ENCODE assay signal across 18 cellular contexts in genomic region chr7:106582365-106582764, GRCh38.
DNase-seq lines count a peak whose midpoint lies in the region; ATAC-seq and TF ChIP-seq lines count a peak whose summit lies in the region.
"Had no signal": no experiment of that assay in that cellular context is flagged by ENCODE, and none has a peak within 500 bp of the region (broad histone marks: within the 10 kb centered on the region; RNA-seq: fewer than 3 reads in every experiment).

No MANE protein-coding gene starts in this region.

- no peaks in the 10 kb centered on the region for H4K20me1 ChIP-seq in GM23338 (replicated peaks; ENCODE audit: insufficient read depth)
- H4K20me1 ChIP-seq: BLaER1 had no signal

- no peak overlapping the region for H3K27ac Mint-ChIP-seq in GM23338
- no peak overlapping the region for H3K27ac Mint-ChIP-seq in HFFc6
- H3K27ac Mint-ChIP-seq in endodermal cell: no peak overlapping the region
- H3K27ac Mint-ChIP-seq: B cell; CD4-positive, CD25-positive, alpha-beta regulatory T cell; CD8-positive, alpha-beta T cell had no signal

- H2BK120ac ChIP-seq in trophoblast cell (ENCODE audit: insufficient read depth, low read length, poor library complexity): no peak overlapping the region

- H3K36me3 Mint-ChIP-seq in GM23338 (ENCODE audit: low read depth): no peaks in the 10 kb centered on the region
- H3K36me3 Mint-ChIP-seq in HFFc6 (ENCODE audit: low read depth): peaks cover 6% of the 10 kb centered on the region
- no peaks in the 10 kb centered on the region for H3K36me3 Mint-ChIP-seq in endodermal cell (ENCODE audit: low read depth)
- H3K36me3 Mint-ChIP-seq: CD4-positive, CD25-positive, alpha-beta regulatory T cell; CD8-positive, alpha-beta T cell had no signal

- no peaks in the 10 kb centered on the region; the same call in 1 of the 2 replicates for H3K9me2 ChIP-seq in GM23338 (ENCODE audit: insufficient read depth)

- no peak overlapping the region for H2AK5ac ChIP-seq in trophoblast cell (ENCODE audit: low read length)

- no peak overlapping the region for H2BK5ac ChIP-seq in trophoblast cell (ENCODE audit: low read depth, low read length, poor library complexity)

- no peaks in the 10 kb centered on the region for H3F3A ChIP-seq in GM23338 (replicated peaks; ENCODE audit: low read depth)

- H2BK12ac ChIP-seq in trophoblast cell (ENCODE audit: low read length): peak overlapping the region; percentile 27

- H3K23ac ChIP-seq in trophoblast cell (ENCODE audit: low read length): no peak overlapping the region

- TF ChIP-seq CTCF in GM23338 (conservative IDR thresholded peaks at IDR 0.05; ENCODE audit: low read depth in 2 of 2): no peak
- peak; percentile 20; the same call in 1 of the 2 replicates for TF ChIP-seq CTCF in HFFc6 (IDR thresholded peaks at IDR 0.05)
- TF ChIP-seq CTCF in endodermal cell (conservative IDR thresholded peaks at IDR 0.05): peak; percentile 36

- H3K4me1 Mint-ChIP-seq in GM23338: no peaks in the 10 kb centered on the region
- peaks cover 32% of the 10 kb centered on the region for H3K4me1 Mint-ChIP-seq in HFFc6 (ENCODE audit: low read depth)
- peaks cover 4% of the 10 kb centered on the region for H3K4me1 Mint-ChIP-seq in endodermal cell
- H3K4me1 Mint-ChIP-seq: B cell; CD4-positive, CD25-positive, alpha-beta regulatory T cell had no signal

- H4K91ac ChIP-seq in trophoblast cell (ENCODE audit: low read depth, low read length): no peak overlapping the region

- H3K4me3 ChIP-seq in GM23338 (no peak overlapping the region), endodermal cell (ENCODE audit: low read length) (no peak overlapping the region), trophoblast cell (ENCODE audit: low read depth, low read length) (no peak overlapping the region)
- H3K4me3 ChIP-seq: BLaER1, GM23248 had no signal

- H3K9me3 ChIP-seq in endodermal cell (ENCODE audit: control insufficient read depth, low read length) (no peaks in the 10 kb centered on the region), trophoblast cell (ENCODE audit: insufficient read depth, low read depth, low read length) (peaks cover 1% of the 10 kb centered on the region)
- H3K9me3 ChIP-seq: BLaER1, Caco-2 had no signal

- H3K27me3 Mint-ChIP-seq in GM23338 (ENCODE audit: insufficient read depth, low read depth, poor library complexity) (peaks cover 2% of the 10 kb centered on the region), HFFc6 (ENCODE audit: insufficient read depth) (no peaks in the 10 kb centered on the region; the same call in 1 of the 2 replicates), endodermal cell (ENCODE audit: insufficient read depth) (no peaks in the 10 kb centered on the region)
- H3K27me3 Mint-ChIP-seq: B cell had no signal

- peak; percentile 15 for DNase-seq in GM23338 (ENCODE audit: low spot score)
- no peak for DNase-seq in HFFc6
- no peak for DNase-seq in endodermal cell
- DNase-seq in trophoblast cell: no peak
- no peak for DNase-seq in DMS53 treated with DMSO at 0.1 percent for 48 hours (lab: John Stamatoyannopoulos, UW; ENCODE audit: unreplicated experiment)
- DNase-seq in NCI-H748 treated with DMSO at 0.1 percent for 48 hours (lab: John Stamatoyannopoulos, UW): no peak
- DNase-seq: Caco-2; CD4-positive, CD25-positive, alpha-beta regulatory T cell; CD8-positive, alpha-beta T cell; DMS153; DMS79; GF-D8 had no signal

- H3K4ac ChIP-seq in trophoblast cell (ENCODE audit: low read depth, low read length): no peak overlapping the region

- no peak overlapping the region for H3K18ac ChIP-seq in trophoblast cell (ENCODE audit: low read length)

- H3K14ac ChIP-seq in trophoblast cell (ENCODE audit: low read length): no peak overlapping the region

- no peaks in the 10 kb centered on the region for H3K36me3 ChIP-seq in GM23338 (ENCODE audit: insufficient read depth)
- no peaks in the 10 kb centered on the region for H3K36me3 ChIP-seq in endodermal cell (ENCODE audit: control insufficient read depth, insufficient read depth, low read length)
- no peaks in the 10 kb centered on the region for H3K36me3 ChIP-seq in trophoblast cell (ENCODE audit: control insufficient read depth in 1 of 2, insufficient read depth in 2 of 2, low read length in 2 of 2)
- H3K36me3 ChIP-seq: BLaER1 had no signal

- H3K27ac ChIP-seq in GM23338 (ENCODE audit: low read depth): no peak overlapping the region
- no peak overlapping the region for H3K27ac ChIP-seq in endodermal cell (ENCODE audit: low read depth, low read length)
- H3K27ac ChIP-seq in trophoblast cell (ENCODE audit: low read depth, low read length): no peak overlapping the region
- H3K27ac ChIP-seq: 22Rv1, BLaER1, C4-2B had no signal

- no peak overlapping the region for H2AFZ ChIP-seq in GM23338
- no peak overlapping the region for H2AFZ ChIP-seq in trophoblast cell (ENCODE audit: insufficient read depth, low read length, poor library complexity)
- H2AFZ ChIP-seq: GM23248 had no signal

- H3K79me2 ChIP-seq in GM23338 (replicated peaks; ENCODE audit: insufficient read depth) (no peaks in the 10 kb centered on the region), trophoblast cell (ENCODE audit: control insufficient read depth, insufficient read depth, low read length, poor library complexity) (no peaks in the 10 kb centered on the region)

- 97 to 100% methylated on average over 1 to 2 of the region's 2 CpGs for WGBS in endodermal cell (ENCODE audit: insufficient coverage in 1 of 2, insufficient read length in 1 of 2), 2 experiments
- WGBS in trophoblast cell (ENCODE audit: extremely low coverage, insufficient coverage, insufficient read length): no CpG with 5 or more reads among the region's 2 CpGs

- H3K27me3 ChIP-seq in GM23338 (ENCODE audit: insufficient read depth): no peaks in the 10 kb centered on the region
- no peaks in the 10 kb centered on the region for H3K27me3 ChIP-seq in endodermal cell (ENCODE audit: control insufficient read depth, insufficient read depth, low read length, poor library complexity, severe bottlenecking)
- no peaks in the 10 kb centered on the region for H3K27me3 ChIP-seq in trophoblast cell (ENCODE audit: insufficient read depth, low read length)
- H3K27me3 ChIP-seq: BLaER1 had no signal

- no peak overlapping the region for H3K4me2 ChIP-seq in GM23338
- no peak overlapping the region for H3K4me2 ChIP-seq in trophoblast cell (ENCODE audit: low read length)
- H3K4me2 ChIP-seq: BLaER1 had no signal

- H3K79me1 ChIP-seq in trophoblast cell (ENCODE audit: low read length): peaks cover 3% of the 10 kb centered on the region

- H3K9me3 Mint-ChIP-seq in GM23338: no peaks in the 10 kb centered on the region
- H3K9me3 Mint-ChIP-seq in HFFc6: no peaks in the 10 kb centered on the region
- no peaks in the 10 kb centered on the region for H3K9me3 Mint-ChIP-seq in endodermal cell
- H3K9me3 Mint-ChIP-seq: CD8-positive, alpha-beta T cell had no signal

- H3K4me3 Mint-ChIP-seq in GM23338: no peak overlapping the region
- no peak overlapping the region for H3K4me3 Mint-ChIP-seq in HFFc6
- H3K4me3 Mint-ChIP-seq in endodermal cell: no peak overlapping the region
- H3K4me3 Mint-ChIP-seq: B cell; CD4-positive, CD25-positive, alpha-beta regulatory T cell; CD8-positive, alpha-beta T cell had no signal

- no peak overlapping the region for H4K8ac ChIP-seq in trophoblast cell (ENCODE audit: low read depth, low read length)

- H3K4me1 ChIP-seq in GM23338 (ENCODE audit: insufficient read depth) (no peaks in the 10 kb centered on the region), endodermal cell (ENCODE audit: control insufficient read depth, insufficient read depth, low read length) (peaks cover 5% of the 10 kb centered on the region), trophoblast cell (ENCODE audit: control insufficient read depth in 1 of 2, insufficient read depth in 2 of 2, low read length in 2 of 2) (peaks cover 5 to 8% of the 10 kb centered on the region in 2 experiments)
- H3K4me1 ChIP-seq: BLaER1, Caco-2 had no signal

- ATAC-seq in GM23338 (peak; percentile 46; the same call in 2 of the 3 replicates), HG02571 (IDR thresholded peaks at IDR 0.05; ENCODE audit: unreplicated experiment) (no peak)
- ATAC-seq: CD8-positive, alpha-beta T cell had no signal

- H4K12ac ChIP-seq in trophoblast cell (ENCODE audit: low read depth, low read length): no peak overlapping the region

- no peak overlapping the region for H3K9ac ChIP-seq in endodermal cell (ENCODE audit: extremely low read depth, low read length, poor library complexity, severe bottlenecking)
- H3K9ac ChIP-seq in trophoblast cell (ENCODE audit: low read length): no peak overlapping the region
- H3K9ac ChIP-seq: BLaER1, GM23248 had no signal

TF ChIP-seq in GM23338, 12 proteins besides CTCF, POLR2A, EP300 and RAD21:
- TF ChIP-seq NANOG (IDR thresholded peaks at IDR 0.05; ENCODE audit: borderline replicate concordance) (no peak), EZH2phosphoT487 (IDR thresholded peaks at IDR 0.05; ENCODE audit: unreplicated experiment) (no peak), ETS1 (IDR thresholded peaks at IDR 0.05) (no peak), JUNB (IDR thresholded peaks at IDR 0.05; ENCODE audit: unreplicated experiment) (no peak), ZNF331 (CRISPR knock-in tag; IDR thresholded peaks at IDR 0.05; ENCODE audit: low read depth) (no peak)

Comparison
In these comparisons a context has a peak if more than half of its experiments do, and no peak if none do; other contexts are left out.
1. CTCF ChIP-seq: peak in HFFc6 (single experiment) and endodermal cell (single experiment); none in GM23338 (0 of 2).